In genomic region chr1:248862695-248863010, GRCh38 we compare ENCODE assay signal across 1 cellular context.
TF ChIP-seq lines count a peak whose summit lies in the region.

No MANE protein-coding gene starts in this region.

TF ChIP-seq in GM12878, 131 proteins besides CTCF, POLR2A, EP300 and RAD21:
- TF ChIP-seq NBN (IDR thresholded peaks at IDR 0.05) (no peak), SP1 (IDR thresholded peaks at IDR 0.05; ENCODE audit: low read depth, low read length) (no peak), IKZF2 (IDR thresholded peaks at IDR 0.05) (no peak), JUNB (IDR thresholded peaks at IDR 0.05) (no peak), CHD1 (IDR thresholded peaks at IDR 0.05; ENCODE audit: low read depth, low read length) (no peak), MTA2 (IDR thresholded peaks at IDR 0.05; ENCODE audit: low read depth) (no peak), STAT1 (conservative IDR thresholded peaks at IDR 0.05) (no peak), CHD2 (IDR thresholded peaks at IDR 0.05; ENCODE audit: borderline replicate concordance, low read depth, low read length) (no peak)
